In the genomic region with DNA sequence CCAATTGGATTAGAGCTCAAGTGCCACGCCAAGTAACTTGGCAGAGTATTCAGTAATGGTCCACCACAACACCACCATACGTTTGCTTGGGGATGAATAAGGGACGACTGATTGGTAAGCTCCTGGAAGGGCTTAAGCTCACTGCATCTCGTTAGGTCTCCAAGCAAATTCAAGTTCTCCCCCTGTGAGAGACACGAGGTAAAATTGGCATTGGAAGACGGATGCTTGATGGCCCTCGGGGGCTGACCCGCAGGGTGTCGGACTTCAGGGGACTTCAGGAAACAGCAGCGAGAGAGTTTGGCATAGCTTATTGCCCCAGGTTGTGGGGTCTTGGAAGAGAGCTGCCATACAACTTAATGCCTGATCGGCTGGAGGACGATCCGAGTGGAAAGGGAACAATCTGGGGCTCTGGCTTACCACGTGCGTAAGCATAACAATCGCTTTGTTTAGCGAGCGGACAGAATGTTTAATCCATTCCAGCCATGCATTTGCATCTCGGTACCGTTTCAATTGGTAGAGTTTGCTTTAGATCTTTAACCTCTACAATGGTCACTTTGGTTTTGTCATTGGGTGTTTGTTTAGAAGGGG, we compare ENCODE assay signal across 9 cellular contexts. TPM values are rescaled to one million over a fixed set of nuclear protein-coding genes. Genes with fewer than 3 reads are reported as not detected.
A peak's percentile ranks its signal among the peaks of the same experiment; 100 is the strongest.
DNase-seq lines count a peak whose midpoint lies in the region; ATAC-seq, FAIRE-seq and TF ChIP-seq lines count a peak whose summit lies in the region.
"Had no signal": no experiment of that assay in that cellular context is flagged by ENCODE, and none has a peak within 500 bp of the region (broad histone marks: within the 10 kb centered on the region; RNA-seq: fewer than 3 reads in every experiment).

No MANE protein-coding gene starts in this region.

- H4K20me1 ChIP-seq in HepG2 (ENCODE audit: insufficient read depth, low read length) = peaks cover 91% of the 10 kb centered on the region

- in situ Hi-C loops in HepG2 (cut with HindIII; ENCODE audit: extremely low pct_ligation_motif_present, low pct_unique_long_range_greater_than_20kb) = no loop called here

- 55% methylated on average over 20 of the region's 20 CpGs for WGBS in HepG2 (ENCODE audit: low lambda C conversion rate)
- WGBS in right lobe of liver (ENCODE audit: insufficient coverage, low coverage, low lambda C conversion rate, missing lambda C conversion rate) = 53% methylated on average over 16 of the region's 20 CpGs
- 80 to 81% methylated on average over 20 of the region's 20 CpGs for WGBS in tibial nerve, 2 donors

- peak overlapping the region; percentile 91 to 98 (median 93) for H3K4me3 ChIP-seq in HepG2 (replicated peaks in 1 of 3; ENCODE audit: insufficient read depth in 1 of 3, low read depth in 2 of 3, low read length in 3 of 3)
- no peak overlapping the region for H3K4me3 ChIP-seq in right lobe of liver
- peak overlapping the region; percentile 34 for H3K4me3 ChIP-seq in fibroblast of villous mesenchyme (ENCODE audit: low read depth, low read length)
- no peak overlapping the region for H3K4me3 ChIP-seq in tibial nerve

- intact Hi-C loops in HepG2 (cut with micrococcal nuclease; ENCODE audit: unreplicated experiment) = no loop called here
- intact Hi-C loops in right lobe of liver (cut with DNase I) = no loop called here

- no peaks in the 10 kb centered on the region for H3K9me3 ChIP-seq in HepG2 (ENCODE audit: low read length)
- peaks cover 0 to 15% (median 0%) of the 10 kb centered on the region in 4 donors for H3K9me3 ChIP-seq in right lobe of liver
- H3K9me3 ChIP-seq in tibial nerve = peaks cover 0 to 63% (median 15%) of the 10 kb centered on the region in 4 donors

- H3K4me1 ChIP-seq in HepG2 (ENCODE audit: insufficient read depth, low read length) = peaks cover 80% of the 10 kb centered on the region
- H3K4me1 ChIP-seq in right lobe of liver = peaks cover 0 to 26% (median 7%) of the 10 kb centered on the region in 4 donors
- peaks cover 0 to 39% (median 17%) of the 10 kb centered on the region in 4 donors for H3K4me1 ChIP-seq in tibial nerve

- BruUV-seq in HepG2 (replicated peaks; lab: Mats Ljungman, UMichigan) = no TSS peak

- CTCF ChIA-PET in HepG2 (lab: Yijun Ruan, JAX; ENCODE audit: low intra/inter-chr PET ratio, low total read pairs) = no interaction called here

- H2AFZ ChIP-seq in HepG2 (ENCODE audit: low read length) = no peak overlapping the region

- TF ChIP-seq CTCF in HepG2 (CRISPR knock-in tag; IDR thresholded peaks at IDR 0.05) (no peak), right lobe of liver (IDR thresholded peaks at IDR 0.05) (no peak), VCaP (conservative IDR thresholded peaks at IDR 0.05) (no peak), fibroblast of villous mesenchyme (IDR thresholded peaks at IDR 0.05; ENCODE audit: insufficient read depth, low read depth, low read length) (no peak), tibial nerve (IDR thresholded peaks at IDR 0.05) (no peak)

- no peak for TF ChIP-seq EP300 in HepG2 (IDR thresholded peaks at IDR 0.05; ENCODE audit: low read depth in 2 of 2, low read length in 2 of 2)
- no peak for TF ChIP-seq EP300 in HepG2 (CRISPR knock-in tag; IDR thresholded peaks at IDR 0.05; ENCODE audit: borderline replicate concordance)
- no peak for TF ChIP-seq EP300 in tibial nerve (IDR thresholded peaks at IDR 0.05)

- POLR2A ChIA-PET in HepG2 (lab: Yijun Ruan, JAX) = interaction anchor here (0.9 to 6.0 kb wide), 3 partner anchors 9 to 634 kb away, joined by 3 to 46 read pairs (median 4); no protein-coding TSS in a partner anchor

- no peak for TF ChIP-seq RAD21 in HepG2 (CRISPR knock-in tag; IDR thresholded peaks at IDR 0.05)

- H3K27me3 ChIP-seq in HepG2 (ENCODE audit: control insufficient read depth in 1 of 2, insufficient read depth in 2 of 2, low read length in 2 of 2) (peaks cover 0 to 4% of the 10 kb centered on the region in 2 experiments; a peak in 1 of 5 replicates), right lobe of liver (no peaks in the 10 kb centered on the region), tibial nerve (no peaks in the 10 kb centered on the region)

- FAIRE-seq in HepG2 (lab: Jason Lieb, UNC) = no peak

- peak overlapping the region; percentile 96 for H3K4me2 ChIP-seq in HepG2 (ENCODE audit: low read depth, low read length)

- H3K36me3 ChIP-seq in HepG2 (replicated peaks in 1 of 2; ENCODE audit: control insufficient read depth in 1 of 2, insufficient read depth in 2 of 2, low read length in 2 of 2) = peaks cover 54 to 80% of the 10 kb centered on the region in 2 experiments
- peaks cover 17 to 74% (median 69%) of the 10 kb centered on the region in 4 donors for H3K36me3 ChIP-seq in right lobe of liver
- peaks cover 19 to 85% (median 57%) of the 10 kb centered on the region in 3 donors for H3K36me3 ChIP-seq in tibial nerve

- ATAC-seq in HepG2 = no peak
- no peak for ATAC-seq in right lobe of liver
- ATAC-seq in GM21529 (IDR thresholded peaks at IDR 0.05; ENCODE audit: unreplicated experiment) = no peak

- peak; percentile 54 to 70 for TF ChIP-seq POLR2A in HepG2 (IDR thresholded peaks at IDR 0.05; ENCODE audit: insufficient read depth in 1 of 2, low read depth in 2 of 2, low read length in 2 of 2)
- no peak for TF ChIP-seq POLR2A in right lobe of liver (IDR thresholded peaks at IDR 0.05)
- TF ChIP-seq POLR2A in tibial nerve (IDR thresholded peaks at IDR 0.05) = no peak

- no peak for DNase-seq in HepG2 (ENCODE audit: low spot score)
- DNase-seq in right lobe of liver = no peak
- DNase-seq in fibroblast of villous mesenchyme (ENCODE audit: low read depth) = no peak
- no peak for DNase-seq in tibial nerve (ENCODE audit: low spot score in 2 of 2)
- no peak for DNase-seq in Kasumi-1 (lab: John Stamatoyannopoulos, UW)
- no peak for DNase-seq in iPS-NIHi7 (ENCODE audit: extremely low spot score)
- DNase-seq: NCI-H2081 treated with DMSO at 0.1 percent for 48 hours had no signal

- H3K79me2 ChIP-seq in HepG2 (ENCODE audit: insufficient read depth, low read length) = peaks cover 92% of the 10 kb centered on the region

- peak overlapping the region; percentile 99 for H3K9ac ChIP-seq in HepG2 (ENCODE audit: insufficient read depth, low read depth, low read length)

- H3K27ac ChIP-seq in HepG2 (ENCODE audit: extremely low read length, insufficient read depth, low read length) (peak overlapping the region; percentile 91), right lobe of liver (no peak overlapping the region), VCaP (peak overlapping the region; percentile 94), tibial nerve (no peak overlapping the region)

TF ChIP-seq in HepG2, 621 proteins besides CTCF, POLR2A, EP300 and RAD21 (continues in another document):
- no peak for TF ChIP-seq ZFYVE20 (CRISPR knock-in tag; IDR thresholded peaks at IDR 0.05; ENCODE audit: borderline replicate concordance, low read depth)
- TF ChIP-seq HOXA9 (CRISPR knock-in tag; IDR thresholded peaks at IDR 0.05; ENCODE audit: borderline replicate concordance) = 0 out of 2 replicates have a peak, but pooled peaks have one; percentile 34
- TF ChIP-seq HOXA7 (CRISPR knock-in tag; IDR thresholded peaks at IDR 0.05) = no peak
- TF ChIP-seq ZFP36L1 (CRISPR knock-in tag; IDR thresholded peaks at IDR 0.05) = 0 out of 2 replicates have a peak, but pooled peaks have one; percentile 45
- TF ChIP-seq POLR2G (IDR thresholded peaks at IDR 0.05; ENCODE audit: low read depth, low read length) = peak; percentile 38
- TF ChIP-seq ZNF891 (CRISPR knock-in tag; IDR thresholded peaks at IDR 0.05) = no peak
- peak; percentile 63; the same call in 1 of the 2 replicates for TF ChIP-seq ZNF672 (CRISPR knock-in tag; IDR thresholded peaks at IDR 0.05)

RNA-seq across cellular contexts. Expression of a gene that starts 4.8 kb away (rescaled TPM):
- 11.1 and 15.9 TPM in 2 replicates for total RNA-seq in HepG2 (2016; rRNA removed; fragmentation: Illumina TruSeq; extraction: Trizol)
- 6.3 and 6.5 TPM in 2 replicates for total RNA-seq in HepG2 (2016; cell fraction: cytosol; rRNA removed; fragmentation: Illumina TruSeq; extraction: Trizol; ENCODE audit: low read depth)
- total RNA-seq in HepG2 (2016; cell fraction: insoluble cytoplasmic fraction; rRNA removed; fragmentation: Illumina TruSeq; extraction: Trizol) = 11.0 and 12.7 TPM in 2 replicates
- 9.7 and 10.8 TPM in 2 replicates for total RNA-seq in HepG2 (2016; cell fraction: membrane; rRNA removed; fragmentation: Illumina TruSeq; extraction: Trizol)
- total RNA-seq in HepG2 (2016; cell fraction: nucleus; rRNA removed; fragmentation: Illumina TruSeq; extraction: Trizol) = 14.7 and 16.0 TPM in 2 replicates
- 2.9 and 3.5 TPM in 2 replicates for polyA plus RNA-seq in HepG2 (2011; rRNA removed)
- 2.2 and 3.5 TPM in 2 replicates for polyA plus RNA-seq in HepG2 (2011; cell fraction: cytosol; rRNA removed)
- polyA plus RNA-seq in HepG2 (2011; cell fraction: nucleus; rRNA removed) = 4.5 and 5.9 TPM in 2 replicates
- polyA plus RNA-seq in HepG2 (2012) = 5.3 and 8.2 TPM in 2 replicates
- polyA plus RNA-seq in HepG2 (2016; cell fraction: cytosol; fragmentation: Illumina TruSeq; extraction: Trizol; ENCODE audit: low read depth) = 1.1 and 1.4 TPM in 2 replicates
- 5.1 and 6.1 TPM in 2 replicates for polyA plus RNA-seq in HepG2 (2016; cell fraction: insoluble cytoplasmic fraction; fragmentation: Illumina TruSeq; extraction: Trizol; ENCODE audit: low read depth)
- polyA plus RNA-seq in HepG2 (2016; cell fraction: membrane; fragmentation: Illumina TruSeq; extraction: Trizol; ENCODE audit: low read depth) = 2.2 TPM in 2 replicates
- polyA plus RNA-seq in HepG2 (2016; cell fraction: nucleus; fragmentation: Illumina TruSeq; extraction: Trizol; ENCODE audit: insufficient read depth, low read depth) = 16.4 and 18.7 TPM in 2 replicates
- 10.7 and 26.2 TPM in 2 replicates for polyA minus RNA-seq in HepG2 (2011; rRNA and poly(A)+ RNA removed; ENCODE audit: low replicate concordance)
- polyA minus RNA-seq in HepG2 (2011; cell fraction: cytosol; rRNA and poly(A)+ RNA removed) = 5.7 and 8.7 TPM in 2 replicates
- 17.6 and 27.1 TPM in 2 replicates for polyA minus RNA-seq in HepG2 (2011; cell fraction: nucleus; rRNA and poly(A)+ RNA removed)
- total RNA-seq in right lobe of liver = 10 to 100 TPM in 5 of 6 experiments, 1 to 10 TPM in 1; 9.3 to 17.5 (median 13.9) TPM
- 39.3 and 56.6 TPM in 2 replicates for total RNA-seq in fibroblast of villous mesenchyme
- total RNA-seq in tibial nerve = 10 to 100 TPM; 35.0 to 45.2 (median 39.1) TPM

Comparison
In these comparisons a context has a peak if more than half of its experiments do, and no peak if none do; other contexts are left out.
1. H3K27ac ChIP-seq: peak in HepG2 (single experiment) and VCaP (single experiment); none in right lobe of liver (0 of 3) and tibial nerve (0 of 4).
2. H3K4me3 ChIP-seq: peak in HepG2 (3 of 3) and fibroblast of villous mesenchyme (single experiment); none in right lobe of liver (0 of 3) and tibial nerve (0 of 4).
3. POLR2A ChIP-seq: peak in HepG2 (2 of 2); none in right lobe of liver (single experiment) and tibial nerve (0 of 2).